36 cellular contexts compared by ENCODE assay signal in genomic region chr1:197066277-197066676, GRCh38. TPM values are rescaled to one million over a fixed set of nuclear protein-coding genes. Genes with fewer than 3 reads are reported as not detected.
"Had no signal": no experiment of that assay in that cellular context is flagged by ENCODE, and none has a peak within 500 bp of the region (broad histone marks: within the 10 kb centered on the region; RNA-seq: fewer than 3 reads in every experiment).

No MANE protein-coding gene starts in this region.

- H3K27me3 ChIP-seq: neutrophil, ovary, spleen, suprapubic skin, testis, tibial artery, transverse colon, upper lobe of left lung, vagina had no signal

- H3K9me3 ChIP-seq: neutrophil, ovary, psoas muscle, suprapubic skin, testis, tibial artery, transverse colon, upper lobe of left lung, vagina had no signal

- DNase-seq: naive thymus-derived CD8-positive, alpha-beta T cell; nephron progenitor cell; nucleus accumbens; ovary; posterior cingulate gyrus; psoas muscle; right cardiac atrium; spleen; stimulated activated CD4-positive, alpha-beta T cell treated with anti-CD3 and anti-CD28 coated beads, Interleukin-12 subunit alpha, Interleukin-12 subunit beta, amount 100 ng/mL, for 4 hours; stimulated activated CD4-positive, alpha-beta T cell treated with anti-CD3 and anti-CD28 coated beads, Interleukin-1b, Interleukin-23, amount 100 ng/mL, for 48 hours; stimulated activated CD4-positive, alpha-beta T cell treated with anti-CD3 and anti-CD28 coated beads, Interleukin-4, amount 100 ng/mL, for 1 hour; stimulated activated CD4-positive, alpha-beta T cell treated with anti-CD3 and anti-CD28 coated beads, Interleukin-4, amount 100 ng/mL, for 4 hours; stimulated activated CD8-positive, alpha-beta memory T cell treated with anti-CD3 and anti-CD28 coated beads, Interleukin-4, amount 100 ng/mL, for 48 hours; stimulated activated naive CD4-positive, alpha-beta T cell; stimulated activated naive CD8-positive, alpha-beta T cell treated with anti-CD3 and anti-CD28 coated beads, Interleukin-15, amount 100 ng/mL, for 72 hours; stimulated activated naive CD8-positive, alpha-beta T cell treated with anti-CD3 and anti-CD28 coated beads, Interleukin-15, Interleukin-2, amounts not matched to agents 100 U/mL and 50 U/mL, for 24 hours; substantia nigra; testis; tibial artery; transverse colon; upper lobe of left lung had no signal

- ATAC-seq: naive thymus-derived CD8-positive, alpha-beta T cell; natural killer cell treated with Interleukin-12 subunit alpha and Interleukin-12 subunit beta and Interleukin-15 and Interleukin-18, amount 100 ng/mL, for 72 hours; psoas muscle; right cardiac atrium; sciatic nerve; stimulated activated memory B cell treated with anti-CD40 and anti-IgM and Interleukin-4, amounts not matched to agents 10 μg/mL and 1 μg/mL and 100 μg/mL, for 72 hours; stimulated activated naive CD8-positive, alpha-beta T cell treated with anti-CD3 and anti-CD28 coated beads, Interleukin-15, amount 100 ng/mL, for 72 hours; stimulated activated naive CD8-positive, alpha-beta T cell treated with anti-CD3 and anti-CD28 coated beads, Interleukin-15, Interleukin-2, amounts not matched to agents 100 U/mL and 50 U/mL, for 24 hours had no signal

- H3K27ac ChIP-seq: neutrophil, ovary, parathyroid adenoma, psoas muscle, skin epidermis, spleen, suprapubic skin, testis, tibial artery, transverse colon, upper lobe of left lung, vagina had no signal

- H3K4me2 ChIP-seq: smooth muscle cell had no signal

- H3K36me3 ChIP-seq: neutrophil, ovary, spleen, suprapubic skin, tibial artery, transverse colon, upper lobe of left lung, vagina had no signal

- FAIRE-seq: urothelium cell line had no signal

- H2AFZ ChIP-seq: parathyroid adenoma had no signal

- H3K79me2 ChIP-seq: parathyroid adenoma had no signal

- H3K4me3 ChIP-seq: ovary, psoas muscle, skin epidermis, smooth muscle cell, spleen, suprapubic skin, testis, tibial artery, transverse colon, upper lobe of left lung, vagina had no signal

- H3K4me1 ChIP-seq: parathyroid adenoma, psoas muscle, spleen, suprapubic skin, testis, tibial artery, transverse colon, upper lobe of left lung, vagina had no signal

- H3K9ac ChIP-seq: parathyroid adenoma had no signal

RNA-seq across cellular contexts. Expression of gene F13B, which starts 0.8 kb away (rescaled TPM):
- total RNA-seq: naive thymus-derived CD8-positive, alpha-beta T cell; natural killer cell treated with Interleukin-12 subunit alpha and Interleukin-12 subunit beta and Interleukin-15 and Interleukin-18, amount 100 ng/mL, for 72 hours; neural crest cell; omental fat pad; ovary; progenitor cell of endocrine pancreas; psoas muscle; renal cortical epithelial cell; right cardiac atrium; sciatic nerve; smooth muscle cell; spleen; suprapubic skin; transverse colon; upper lobe of left lung; ureter; vagina had no signal
- polyA plus RNA-seq: naive thymus-derived CD8-positive, alpha-beta T cell; ovary; psoas muscle; right cardiac atrium; smooth muscle cell; spleen had no signal
